38 cellular contexts compared by ENCODE assay signal in the genomic region with DNA sequence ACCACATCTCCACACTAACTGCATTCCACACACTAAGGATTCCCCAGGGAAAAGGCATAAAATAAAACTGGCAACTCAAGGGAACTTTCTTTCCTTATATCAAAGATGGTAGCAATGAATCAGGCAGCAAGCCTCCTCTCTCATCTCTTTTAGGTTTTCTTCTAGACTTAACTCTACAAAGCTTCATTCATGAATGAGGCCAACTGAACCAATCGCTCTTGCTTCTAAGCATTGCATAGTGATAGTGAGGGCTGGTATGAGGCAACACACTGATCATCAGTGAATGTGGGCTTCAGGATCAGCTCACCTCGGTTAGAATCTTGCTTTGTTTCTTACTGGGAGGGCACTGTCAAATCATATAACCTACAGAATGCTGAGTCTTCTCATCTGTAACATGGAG.
"Had no signal": no experiment of that assay in that cellular context is flagged by ENCODE, and none has a peak within 500 bp of the region (broad histone marks: within the 10 kb centered on the region; RNA-seq: fewer than 3 reads in every experiment).

No MANE protein-coding gene starts in this region.

- H3K27ac ChIP-seq: ascending aorta, cardiac muscle cell, VCaP had no signal

- H3K9me3 ChIP-seq: ascending aorta had no signal

- H3K27ac Mint-ChIP-seq: activated B cell treated with CpG ODN at 0.5 μM for 24 hours; activated CD4-positive, alpha-beta memory T cell treated with anti-CD3 and anti-CD28 coated beads for 36 hours; activated CD4-positive, alpha-beta T cell treated with anti-CD3 and anti-CD28 coated beads, Interleukin-2, amount 10 ng/mL, durations not matched to agents 24 days and 14 days; activated CD8-positive, alpha-beta T cell treated with anti-CD3 and anti-CD28 coated beads for 36 hours; activated naive CD4-positive, alpha-beta T cell treated with anti-CD3 and anti-CD28 coated beads for 36 hours; activated naive CD4-positive, alpha-beta T cell treated with anti-CD3 and anti-CD28 coated beads, Interleukin-2, amount 50 U/mL, for 24 hours; activated naive CD8-positive, alpha-beta T cell; activated naive CD8-positive, alpha-beta T cell treated with anti-CD3 and anti-CD28 coated beads, Interleukin-2, amount 10 ng/mL, durations not matched to agents 7 days and 5 days; activated naive CD8-positive, alpha-beta T cell treated with anti-CD3 and anti-CD28 coated beads, Interleukin-2, amount 50 U/mL, for 24 hours; activated T-cell treated with anti-CD3 and anti-CD28 coated beads, Interleukin-2, amount 50 U/mL, for 72 hours; activated T-helper 1 cell treated with anti-CD3 and anti-CD28 coated beads, Interleukin-12 subunit alpha, Interleukin-12 subunit beta, Interleukin-2, Interleukin-4 antibody, amounts not matched to agents 30 ng/mL and 10 ng/mL and 1 ng/mL, durations not matched to agents 14 hours and 24 hours and 36 hours; activated T-helper 17 cell treated with anti-CD3 and anti-CD28 coated beads, Interleukin-2, amount 50 U/mL, for 72 hours; brain; T-helper 1 cell treated with Interleukin-12 subunit alpha and Interleukin-12 subunit beta and Interleukin-4 antibody, amounts not matched to agents 30 μg/mL and 1 μg/mL, for 36 hours; T-helper 2 cell treated with Interferon-gamma antibody and Interleukin-4, amounts not matched to agents 5 μg/mL and 100 μg/mL, for 36 hours had no signal

- H3K4me3 ChIP-seq: ascending aorta, cardiac muscle cell had no signal

- FAIRE-seq: bronchial epithelial cell, TTC549 had no signal

- ATAC-seq: activated CD8-positive, alpha-beta T cell treated with anti-CD3 and anti-CD28 coated beads for 36 hours; activated naive CD8-positive, alpha-beta T cell treated with anti-CD3 and anti-CD28 coated beads, Interleukin-2, amount 50 U/mL, for 24 hours; activated T-cell treated with anti-CD3 and anti-CD28 coated beads, Interleukin-2, amount 50 U/mL, for 4 hours; activated T-cell treated with anti-CD3 and anti-CD28 coated beads, Interleukin-2, amount 50 U/mL, for 72 hours; activated T-helper 17 cell treated with anti-CD3 and anti-CD28 coated beads, Interleukin-2, amount 50 U/mL, for 72 hours had no signal

- H3K4me3 Mint-ChIP-seq: activated B cell treated with CpG ODN at 0.5 μM for 24 hours; activated CD4-positive, alpha-beta memory T cell treated with anti-CD3 and anti-CD28 coated beads for 36 hours; activated CD4-positive, alpha-beta T cell treated with anti-CD3 and anti-CD28 coated beads, Interleukin-2, amount 10 ng/mL, durations not matched to agents 24 days and 14 days; activated CD8-positive, alpha-beta T cell treated with anti-CD3 and anti-CD28 coated beads for 36 hours; activated naive CD4-positive, alpha-beta T cell treated with anti-CD3 and anti-CD28 coated beads for 36 hours; activated naive CD4-positive, alpha-beta T cell treated with anti-CD3 and anti-CD28 coated beads, Interleukin-2, amount 50 U/mL, for 24 hours; activated naive CD8-positive, alpha-beta T cell; activated naive CD8-positive, alpha-beta T cell treated with anti-CD3 and anti-CD28 coated beads, Interleukin-2, amount 10 ng/mL, durations not matched to agents 7 days and 5 days; activated naive CD8-positive, alpha-beta T cell treated with anti-CD3 and anti-CD28 coated beads, Interleukin-2, amount 50 U/mL, for 24 hours; activated T-cell treated with anti-CD3 and anti-CD28 coated beads, Interleukin-2, amount 50 U/mL, for 4 hours; activated T-cell treated with anti-CD3 and anti-CD28 coated beads, Interleukin-2, amount 50 U/mL, for 72 hours; activated T-helper 1 cell treated with anti-CD3 and anti-CD28 coated beads, Interleukin-12 subunit alpha, Interleukin-12 subunit beta, Interleukin-2, Interleukin-4 antibody, amounts not matched to agents 30 ng/mL and 10 ng/mL and 1 ng/mL, durations not matched to agents 14 hours and 24 hours and 36 hours; activated T-helper 17 cell treated with anti-CD3 and anti-CD28 coated beads, Interleukin-2, amount 50 U/mL, for 72 hours; brain; central memory CD8-positive, alpha-beta T cell; T-helper 1 cell treated with Interleukin-12 subunit alpha and Interleukin-12 subunit beta and Interleukin-4 antibody, amounts not matched to agents 30 μg/mL and 1 μg/mL, for 36 hours; T-helper 2 cell treated with Interferon-gamma antibody and Interleukin-4, amounts not matched to agents 5 μg/mL and 100 μg/mL, for 36 hours had no signal

- H3K4me1 Mint-ChIP-seq: activated B cell treated with CpG ODN at 0.5 μM for 24 hours; activated CD4-positive, alpha-beta T cell treated with anti-CD3 and anti-CD28 coated beads, Interleukin-2, amount 10 ng/mL, durations not matched to agents 24 days and 14 days; activated naive CD4-positive, alpha-beta T cell treated with anti-CD3 and anti-CD28 coated beads, Interleukin-2, amount 50 U/mL, for 24 hours; activated naive CD8-positive, alpha-beta T cell treated with anti-CD3 and anti-CD28 coated beads, Interleukin-2, amount 10 ng/mL, durations not matched to agents 7 days and 5 days; activated naive CD8-positive, alpha-beta T cell treated with anti-CD3 and anti-CD28 coated beads, Interleukin-2, amount 50 U/mL, for 24 hours; activated T-helper 17 cell treated with anti-CD3 and anti-CD28 coated beads, Interleukin-2, amount 50 U/mL, for 72 hours; brain; central memory CD8-positive, alpha-beta T cell had no signal

- H3K36me3 ChIP-seq: ascending aorta, cardiac muscle cell had no signal

- DNase-seq: activated B cell treated with CpG ODN at 0.5 μM for 24 hours; activated CD4-positive, alpha-beta memory T cell treated with anti-CD3 and anti-CD28 coated beads for 36 hours; activated CD4-positive, alpha-beta T cell treated with anti-CD3 and anti-CD28 coated beads for 4 hours; activated CD4-positive, alpha-beta T cell treated with anti-CD3 and anti-CD28 coated beads, Interleukin-2, amount 10 ng/mL, durations not matched to agents 24 days and 14 days; activated CD4-positive, alpha-beta T cell treated with anti-CD3 and anti-CD28 coated beads, Interleukin-2, amount 50 U/mL, for 1 hour; activated CD4-positive, alpha-beta T cell treated with anti-CD3 and anti-CD28 coated beads, Interleukin-2, amount 50 U/mL, for 4 hours; activated CD4-positive, CD25-positive, alpha-beta regulatory T cell treated with anti-CD3 and anti-CD28 coated beads, Interleukin-2, amount 50 U/mL, for 72 hours; activated CD8-positive, alpha-beta memory T cell treated with anti-CD3 and anti-CD28 coated beads, Interleukin-2, amount 50 U/mL, for 4 hours; activated CD8-positive, alpha-beta T cell treated with anti-CD3 and anti-CD28 coated beads for 36 hours; activated effector memory CD4-positive, alpha-beta T cell treated with anti-CD3 and anti-CD28 coated beads, Interleukin-2, amount 50 U/mL, for 16 hours; activated gamma-delta T cell treated with Interleukin-2 at 50 U/mL for 16 hours; activated naive CD4-positive, alpha-beta T cell; activated naive CD4-positive, alpha-beta T cell treated with anti-CD3 and anti-CD28 coated beads for 36 hours; activated naive CD8-positive, alpha-beta T cell treated with anti-CD3 and anti-CD28 coated beads, Interleukin-2, amount 10 ng/mL, durations not matched to agents 7 days and 5 days; activated naive CD8-positive, alpha-beta T cell treated with anti-CD3 and anti-CD28 coated beads, Interleukin-2, amount 50 U/mL, for 24 hours; activated T-cell treated with anti-CD3 and anti-CD28 coated beads for 4 hours; activated T-cell treated with anti-CD3 and anti-CD28 coated beads, Interleukin-2, amount 50 U/mL, for 1 hour; activated T-cell treated with anti-CD3 and anti-CD28 coated beads, Interleukin-2, amount 50 U/mL, for 4 hours; activated T-cell treated with anti-CD3 and anti-CD28 coated beads, Interleukin-2, amount 50 U/mL, for 72 hours; amygdala; anterior cingulate cortex; caudate nucleus; cerebellar nuclear complex; T-helper 2 cell; T-helper 9 cell had no signal

- H3K27me3 Mint-ChIP-seq: activated B cell treated with CpG ODN at 0.5 μM for 24 hours; activated CD4-positive, alpha-beta memory T cell treated with anti-CD3 and anti-CD28 coated beads for 36 hours; activated CD4-positive, alpha-beta T cell treated with anti-CD3 and anti-CD28 coated beads, Interleukin-2, amount 10 ng/mL, durations not matched to agents 24 days and 14 days; activated CD8-positive, alpha-beta T cell treated with anti-CD3 and anti-CD28 coated beads for 36 hours; activated naive CD4-positive, alpha-beta T cell treated with anti-CD3 and anti-CD28 coated beads, Interleukin-2, amount 50 U/mL, for 24 hours; activated naive CD8-positive, alpha-beta T cell; activated naive CD8-positive, alpha-beta T cell treated with anti-CD3 and anti-CD28 coated beads, Interleukin-2, amount 10 ng/mL, durations not matched to agents 7 days and 5 days; activated naive CD8-positive, alpha-beta T cell treated with anti-CD3 and anti-CD28 coated beads, Interleukin-2, amount 50 U/mL, for 24 hours; activated T-helper 17 cell treated with anti-CD3 and anti-CD28 coated beads, Interleukin-2, amount 50 U/mL, for 72 hours; central memory CD8-positive, alpha-beta T cell had no signal

- H3K36me3 Mint-ChIP-seq: activated CD4-positive, alpha-beta memory T cell treated with anti-CD3 and anti-CD28 coated beads for 36 hours; activated naive CD4-positive, alpha-beta T cell treated with anti-CD3 and anti-CD28 coated beads, Interleukin-2, amount 50 U/mL, for 24 hours; activated naive CD8-positive, alpha-beta T cell; activated naive CD8-positive, alpha-beta T cell treated with anti-CD3 and anti-CD28 coated beads, Interleukin-2, amount 10 ng/mL, durations not matched to agents 7 days and 5 days; brain had no signal

- H3K27me3 ChIP-seq: ascending aorta, cardiac muscle cell had no signal

- H3K4me1 ChIP-seq: ascending aorta had no signal
